Comparison of ENCODE assay signal across 1 cellular context in the genomic region with DNA sequence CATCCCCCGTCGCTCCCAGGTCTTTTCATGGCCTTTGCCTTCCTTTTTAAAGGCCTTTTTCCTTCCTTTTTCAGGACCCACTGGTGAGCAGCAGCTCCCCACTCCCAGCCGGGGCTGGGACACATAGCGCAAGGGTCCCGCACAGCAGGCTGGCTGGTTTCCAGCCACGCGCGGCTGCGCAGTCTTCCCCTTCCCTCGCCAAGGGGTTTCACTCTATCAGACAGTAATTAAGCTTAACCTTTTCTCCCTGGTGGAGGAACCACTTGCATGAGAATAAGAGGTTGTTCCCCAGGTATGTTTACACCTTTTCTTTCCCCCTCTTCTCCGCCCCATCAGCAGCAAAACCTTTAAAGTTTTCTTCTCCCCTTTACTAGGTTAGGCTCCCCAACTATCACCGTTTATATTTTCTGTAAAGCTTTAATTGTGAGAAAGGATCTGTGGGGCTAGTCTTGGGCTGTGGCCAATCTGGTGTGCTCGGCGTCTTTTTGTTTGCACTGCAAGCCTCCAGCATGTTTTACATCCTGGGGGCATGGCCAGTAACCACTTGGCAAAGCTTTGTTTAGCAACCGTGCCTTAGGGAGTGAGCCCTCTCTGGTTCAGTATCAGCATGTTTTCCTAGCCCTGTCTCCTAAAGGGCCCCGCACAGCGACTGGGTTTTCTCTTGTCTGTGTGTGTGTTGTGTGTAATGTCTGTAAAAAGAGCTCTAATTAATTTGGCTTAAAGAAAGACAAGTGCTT.
TF ChIP-seq lines count a peak whose summit lies in the region.

No MANE protein-coding gene starts in this region.

TF ChIP-seq in HEK293, 187 proteins besides CTCF, POLR2A, EP300 and RAD21 (continued from another document):
- TF ChIP-seq, protein P1, sequence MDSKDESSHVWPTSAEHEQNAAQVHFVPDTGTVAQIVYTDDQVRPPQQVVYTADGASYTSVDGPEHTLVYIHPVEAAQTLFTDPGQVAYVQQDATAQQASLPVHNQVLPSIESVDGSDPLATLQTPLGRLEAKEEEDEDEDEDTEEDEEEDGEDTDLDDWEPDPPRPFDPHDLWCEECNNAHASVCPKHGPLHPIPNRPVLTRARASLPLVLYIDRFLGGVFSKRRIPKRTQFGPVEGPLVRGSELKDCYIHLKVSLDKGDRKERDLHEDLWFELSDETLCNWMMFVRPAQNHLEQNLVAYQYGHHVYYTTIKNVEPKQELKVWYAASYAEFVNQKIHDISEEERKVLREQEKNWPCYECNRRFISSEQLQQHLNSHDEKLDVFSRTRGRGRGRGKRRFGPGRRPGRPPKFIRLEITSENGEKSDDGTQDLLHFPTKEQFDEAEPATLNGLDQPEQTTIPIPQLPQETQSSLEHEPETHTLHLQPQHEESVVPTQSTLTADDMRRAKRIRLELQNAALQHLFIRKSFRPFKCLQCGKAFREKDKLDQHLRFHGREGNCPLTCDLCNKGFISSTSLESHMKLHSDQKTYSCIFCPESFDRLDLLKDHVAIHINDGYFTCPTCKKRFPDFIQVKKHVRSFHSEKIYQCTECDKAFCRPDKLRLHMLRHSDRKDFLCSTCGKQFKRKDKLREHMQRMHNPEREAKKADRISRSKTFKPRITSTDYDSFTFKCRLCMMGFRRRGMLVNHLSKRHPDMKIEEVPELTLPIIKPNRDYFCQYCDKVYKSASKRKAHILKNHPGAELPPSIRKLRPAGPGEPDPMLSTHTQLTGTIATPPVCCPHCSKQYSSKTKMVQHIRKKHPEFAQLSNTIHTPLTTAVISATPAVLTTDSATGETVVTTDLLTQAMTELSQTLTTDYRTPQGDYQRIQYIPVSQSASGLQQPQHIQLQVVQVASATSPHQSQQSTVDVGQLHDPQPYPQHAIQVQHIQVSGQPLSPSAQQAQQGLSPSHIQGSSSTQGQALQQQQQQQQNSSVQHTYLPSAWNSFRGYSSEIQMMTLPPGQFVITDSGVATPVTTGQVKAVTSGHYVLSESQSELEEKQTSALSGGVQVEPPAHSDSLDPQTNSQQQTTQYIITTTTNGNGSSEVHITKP (tag by site-specific recombination; IDR thresholded peaks at IDR 0.05): peak; percentile 71
- TF ChIP-seq FEZF1 (tag by site-specific recombination; IDR thresholded peaks at IDR 0.05): no peak
- TF ChIP-seq ZNF585B (tag by site-specific recombination; IDR thresholded peaks at IDR 0.05): no peak
- TF ChIP-seq, protein P2, sequence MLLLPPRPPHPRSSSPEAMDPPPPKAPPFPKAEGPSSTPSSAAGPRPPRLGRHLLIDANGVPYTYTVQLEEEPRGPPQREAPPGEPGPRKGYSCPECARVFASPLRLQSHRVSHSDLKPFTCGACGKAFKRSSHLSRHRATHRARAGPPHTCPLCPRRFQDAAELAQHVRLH (tag by site-specific recombination; IDR thresholded peaks at IDR 0.05): no peak
- TF ChIP-seq, protein P3, sequence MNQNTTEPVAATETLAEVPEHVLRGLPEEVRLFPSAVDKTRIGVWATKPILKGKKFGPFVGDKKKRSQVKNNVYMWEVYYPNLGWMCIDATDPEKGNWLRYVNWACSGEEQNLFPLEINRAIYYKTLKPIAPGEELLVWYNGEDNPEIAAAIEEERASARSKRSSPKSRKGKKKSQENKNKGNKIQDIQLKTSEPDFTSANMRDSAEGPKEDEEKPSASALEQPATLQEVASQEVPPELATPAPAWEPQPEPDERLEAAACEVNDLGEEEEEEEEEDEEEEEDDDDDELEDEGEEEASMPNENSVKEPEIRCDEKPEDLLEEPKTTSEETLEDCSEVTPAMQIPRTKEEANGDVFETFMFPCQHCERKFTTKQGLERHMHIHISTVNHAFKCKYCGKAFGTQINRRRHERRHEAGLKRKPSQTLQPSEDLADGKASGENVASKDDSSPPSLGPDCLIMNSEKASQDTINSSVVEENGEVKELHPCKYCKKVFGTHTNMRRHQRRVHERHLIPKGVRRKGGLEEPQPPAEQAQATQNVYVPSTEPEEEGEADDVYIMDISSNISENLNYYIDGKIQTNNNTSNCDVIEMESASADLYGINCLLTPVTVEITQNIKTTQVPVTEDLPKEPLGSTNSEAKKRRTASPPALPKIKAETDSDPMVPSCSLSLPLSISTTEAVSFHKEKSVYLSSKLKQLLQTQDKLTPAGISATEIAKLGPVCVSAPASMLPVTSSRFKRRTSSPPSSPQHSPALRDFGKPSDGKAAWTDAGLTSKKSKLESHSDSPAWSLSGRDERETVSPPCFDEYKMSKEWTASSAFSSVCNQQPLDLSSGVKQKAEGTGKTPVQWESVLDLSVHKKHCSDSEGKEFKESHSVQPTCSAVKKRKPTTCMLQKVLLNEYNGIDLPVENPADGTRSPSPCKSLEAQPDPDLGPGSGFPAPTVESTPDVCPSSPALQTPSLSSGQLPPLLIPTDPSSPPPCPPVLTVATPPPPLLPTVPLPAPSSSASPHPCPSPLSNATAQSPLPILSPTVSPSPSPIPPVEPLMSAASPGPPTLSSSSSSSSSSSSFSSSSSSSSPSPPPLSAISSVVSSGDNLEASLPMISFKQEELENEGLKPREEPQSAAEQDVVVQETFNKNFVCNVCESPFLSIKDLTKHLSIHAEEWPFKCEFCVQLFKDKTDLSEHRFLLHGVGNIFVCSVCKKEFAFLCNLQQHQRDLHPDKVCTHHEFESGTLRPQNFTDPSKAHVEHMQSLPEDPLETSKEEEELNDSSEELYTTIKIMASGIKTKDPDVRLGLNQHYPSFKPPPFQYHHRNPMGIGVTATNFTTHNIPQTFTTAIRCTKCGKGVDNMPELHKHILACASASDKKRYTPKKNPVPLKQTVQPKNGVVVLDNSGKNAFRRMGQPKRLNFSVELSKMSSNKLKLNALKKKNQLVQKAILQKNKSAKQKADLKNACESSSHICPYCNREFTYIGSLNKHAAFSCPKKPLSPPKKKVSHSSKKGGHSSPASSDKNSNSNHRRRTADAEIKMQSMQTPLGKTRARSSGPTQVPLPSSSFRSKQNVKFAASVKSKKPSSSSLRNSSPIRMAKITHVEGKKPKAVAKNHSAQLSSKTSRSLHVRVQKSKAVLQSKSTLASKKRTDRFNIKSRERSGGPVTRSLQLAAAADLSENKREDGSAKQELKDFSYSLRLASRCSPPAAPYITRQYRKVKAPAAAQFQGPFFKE (tag by site-specific recombination; IDR thresholded peaks at IDR 0.05; ENCODE audit: borderline replicate concordance): no peak
- TF ChIP-seq ZNF610 (tag by site-specific recombination; IDR thresholded peaks at IDR 0.05; ENCODE audit: borderline replicate concordance): no peak
- no peak for TF ChIP-seq ZNF175 (tag by site-specific recombination; IDR thresholded peaks at IDR 0.05)
- TF ChIP-seq ZNF394 (tag by site-specific recombination; IDR thresholded peaks at IDR 0.05; ENCODE audit: borderline replicate concordance): no peak
- 0 out of 2 replicates have a peak, but pooled peaks have one; percentile 12 for TF ChIP-seq SP7 (tag by site-specific recombination; IDR thresholded peaks at IDR 0.05)
- TF ChIP-seq ZFHX2 (tag by site-specific recombination; conservative IDR thresholded peaks at IDR 0.05): no peak
- TF ChIP-seq, protein P4, sequence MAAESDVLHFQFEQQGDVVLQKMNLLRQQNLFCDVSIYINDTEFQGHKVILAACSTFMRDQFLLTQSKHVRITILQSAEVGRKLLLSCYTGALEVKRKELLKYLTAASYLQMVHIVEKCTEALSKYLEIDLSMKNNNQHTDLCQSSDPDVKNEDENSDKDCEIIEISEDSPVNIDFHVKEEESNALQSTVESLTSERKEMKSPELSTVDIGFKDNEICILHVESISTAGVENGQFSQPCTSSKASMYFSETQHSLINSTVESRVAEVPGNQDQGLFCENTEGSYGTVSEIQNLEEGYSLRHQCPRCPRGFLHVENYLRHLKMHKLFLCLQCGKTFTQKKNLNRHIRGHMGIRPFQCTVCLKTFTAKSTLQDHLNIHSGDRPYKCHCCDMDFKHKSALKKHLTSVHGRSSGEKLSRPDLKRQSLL (tag by site-specific recombination; IDR thresholded peaks at IDR 0.05): no peak
- TF ChIP-seq ZNF23 (tag by site-specific recombination; IDR thresholded peaks at IDR 0.05; ENCODE audit: borderline replicate concordance): no peak
